12 cellular contexts compared by ENCODE assay signal in the genomic region with DNA sequence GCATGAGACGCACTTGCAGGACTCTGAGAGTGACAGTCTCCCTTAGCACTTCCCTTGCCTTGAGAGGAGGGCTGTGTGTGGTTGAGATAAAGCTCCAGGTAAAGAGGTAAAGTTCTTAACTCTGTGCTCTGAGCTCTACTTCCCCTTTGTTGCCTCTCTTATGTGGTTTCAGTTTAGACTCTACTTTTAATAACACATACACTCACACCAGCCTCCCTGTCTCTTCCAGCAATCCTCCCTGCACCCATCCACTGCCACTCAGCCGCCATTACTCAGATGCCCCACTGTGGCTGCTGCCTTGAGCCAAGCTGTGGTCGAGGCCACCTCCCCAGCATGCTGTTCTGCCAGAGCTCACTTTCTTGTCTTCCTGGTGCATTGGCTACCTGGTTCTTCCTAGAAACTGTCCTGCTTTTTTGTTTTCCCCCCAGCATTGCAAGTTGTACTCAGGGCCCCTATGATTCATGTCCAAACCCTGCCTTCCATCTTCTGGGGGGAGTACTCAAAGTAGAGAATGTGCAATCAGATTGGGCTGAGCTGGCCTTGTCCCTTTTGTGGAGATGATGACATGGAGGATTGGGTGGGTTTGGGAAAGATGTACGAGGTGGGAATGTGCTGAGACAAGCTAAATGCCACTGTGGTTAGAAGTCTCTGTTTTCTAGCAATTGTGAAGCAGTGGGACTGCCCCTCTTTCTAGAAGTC.
DNase-seq lines count a peak whose midpoint lies in the region; ATAC-seq, FAIRE-seq and TF ChIP-seq lines count a peak whose summit lies in the region.
"Had no signal": no experiment of that assay in that cellular context is flagged by ENCODE, and none has a peak within 500 bp of the region (broad histone marks: within the 10 kb centered on the region; RNA-seq: fewer than 3 reads in every experiment).

No MANE protein-coding gene starts in this region.

- H3K27ac Mint-ChIP-seq in activated T-cell treated with anti-CD3 and anti-CD28 coated beads, Interleukin-2, amount 50 U/mL, for 24 hours: peak overlapping the region; percentile 78
- H3K27ac Mint-ChIP-seq in neural progenitor cell: peak overlapping the region; percentile 36

- no peak overlapping the region for H3K27ac ChIP-seq in neural progenitor cell
- H3K27ac ChIP-seq: epithelial cell of prostate had no signal

- no peaks in the 10 kb centered on the region for H3K9me3 Mint-ChIP-seq in activated T-cell treated with anti-CD3 and anti-CD28 coated beads, Interleukin-2, amount 50 U/mL, for 24 hours
- peaks cover 14% of the 10 kb centered on the region for H3K9me3 Mint-ChIP-seq in neural progenitor cell

- no peak overlapping the region for H3K4me2 ChIP-seq in neural progenitor cell

- no peaks in the 10 kb centered on the region for H3K36me3 ChIP-seq in neural progenitor cell

- DNase-seq in GM12891 (ENCODE audit: insufficient read length, low spot score): peak; percentile 31
- peak; percentile 50 for DNase-seq in activated T-cell treated with anti-CD3 and anti-CD28 coated beads, Interleukin-2, amount 50 U/mL, for 24 hours
- DNase-seq in neural progenitor cell (ENCODE audit: low spot score): no peak
- DNase-seq: left cardiac atrium, NCI-H2029 treated with DMSO at 0.1 percent for 48 hours had no signal

- H3K4me3 ChIP-seq in neural progenitor cell: no peak overlapping the region

- H3K4me1 Mint-ChIP-seq in activated T-cell treated with anti-CD3 and anti-CD28 coated beads, Interleukin-2, amount 50 U/mL, for 24 hours (ENCODE audit: low read depth): peaks cover 34% of the 10 kb centered on the region
- H3K4me1 Mint-ChIP-seq in neural progenitor cell: peaks cover 49% of the 10 kb centered on the region

- TF ChIP-seq POLR2A in GM12891 (IDR thresholded peaks at IDR 0.05; ENCODE audit: low read depth, low read length): no peak

- H4K20me1 ChIP-seq in neural progenitor cell (ENCODE audit: low read depth): no peaks in the 10 kb centered on the region

- H3K79me2 ChIP-seq in neural progenitor cell (ENCODE audit: low read depth): no peaks in the 10 kb centered on the region

- no peaks in the 10 kb centered on the region for H3K36me3 Mint-ChIP-seq in activated T-cell treated with anti-CD3 and anti-CD28 coated beads, Interleukin-2, amount 50 U/mL, for 24 hours (ENCODE audit: low read depth)
- H3K36me3 Mint-ChIP-seq in neural progenitor cell: no peaks in the 10 kb centered on the region

- H2AFZ ChIP-seq in neural progenitor cell (replicated peaks): no peak overlapping the region

- no peaks in the 10 kb centered on the region for H3K9me3 ChIP-seq in neural progenitor cell (ENCODE audit: low read depth)

- no peaks in the 10 kb centered on the region for H3K27me3 ChIP-seq in neural progenitor cell

- no peak overlapping the region for H3K4me3 Mint-ChIP-seq in activated T-cell treated with anti-CD3 and anti-CD28 coated beads, Interleukin-2, amount 50 U/mL, for 24 hours
- no peak overlapping the region for H3K4me3 Mint-ChIP-seq in neural progenitor cell

- no peak for TF ChIP-seq CTCF in neural progenitor cell (IDR thresholded peaks at IDR 0.05)

- peak; percentile 73 for FAIRE-seq in GM12891 (lab: Jason Lieb, UNC)

- H3K9ac ChIP-seq in neural progenitor cell: no peak overlapping the region

- H3K27me3 Mint-ChIP-seq in activated T-cell treated with anti-CD3 and anti-CD28 coated beads, Interleukin-2, amount 50 U/mL, for 24 hours: no peaks in the 10 kb centered on the region
- peaks cover 19% of the 10 kb centered on the region for H3K27me3 Mint-ChIP-seq in neural progenitor cell (ENCODE audit: insufficient read depth, low read depth)

- H3K4me1 ChIP-seq in neural progenitor cell: peaks cover 12% of the 10 kb centered on the region

- H3F3A ChIP-seq in neural progenitor cell (ENCODE audit: low read depth): no peaks in the 10 kb centered on the region

- ATAC-seq in HG03159 (IDR thresholded peaks at IDR 0.05; ENCODE audit: unreplicated experiment) (peak; percentile 72), HG02610 (IDR thresholded peaks at IDR 0.05; ENCODE audit: unreplicated experiment) (no peak), HG03439 (IDR thresholded peaks at IDR 0.05; ENCODE audit: unreplicated experiment) (no peak), HG03565 (IDR thresholded peaks at IDR 0.05; ENCODE audit: unreplicated experiment) (no peak), GM21447 (IDR thresholded peaks at IDR 0.05; ENCODE audit: unreplicated experiment) (no peak)
- ATAC-seq: left cardiac atrium, sciatic nerve had no signal

TF ChIP-seq in GM12891, 5 proteins besides CTCF, POLR2A, EP300 and RAD21:
- TF ChIP-seq SPI1 (IDR thresholded peaks at IDR 0.05; ENCODE audit: low read depth, low read length): peak; percentile 51; the same call in 1 of the 2 replicates
- TF ChIP-seq POU2F2 (IDR thresholded peaks at IDR 0.05; ENCODE audit: low read depth, low read length): no peak
- no peak for TF ChIP-seq POLR2AphosphoS5 (IDR thresholded peaks at IDR 0.05; ENCODE audit: low read depth, low read length)
- TF ChIP-seq TAF1 (IDR thresholded peaks at IDR 0.05; ENCODE audit: low read depth, low read length): no peak
- no peak for TF ChIP-seq PAX5 (IDR thresholded peaks at IDR 0.05; ENCODE audit: insufficient read depth, low read length, severe bottlenecking)
TF ChIP-seq in GM12891: peak in this region for 1.
